ENCODE assay signal across 12 cellular contexts in the genomic region with DNA sequence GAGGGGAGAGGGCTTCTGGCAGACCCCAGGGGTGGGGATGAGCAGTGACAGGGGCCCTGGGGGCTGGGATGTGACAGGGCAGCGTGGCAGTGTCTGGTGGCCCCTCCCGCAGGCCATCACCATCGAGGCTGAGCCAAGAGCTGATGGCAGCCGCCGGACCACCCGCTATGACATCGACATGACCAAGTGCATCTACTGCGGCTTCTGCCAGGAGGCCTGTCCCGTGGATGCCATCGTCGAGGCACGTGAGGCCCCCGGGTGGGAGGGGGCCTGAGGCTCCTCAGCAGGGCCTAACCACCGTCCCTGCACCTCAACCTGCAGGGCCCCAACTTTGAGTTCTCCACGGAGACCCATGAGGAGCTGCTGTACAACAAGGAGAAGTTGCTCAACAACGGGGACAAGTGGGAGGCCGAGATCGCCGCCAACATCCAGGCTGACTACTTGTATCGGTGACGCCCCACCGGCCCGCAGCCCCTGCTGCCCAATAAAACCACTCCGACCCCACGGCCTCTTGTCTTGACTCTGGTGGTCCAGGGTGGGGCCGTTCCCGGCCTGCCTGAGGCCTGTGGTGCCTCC. TPM values are rescaled to one million over a fixed set of nuclear protein-coding genes. Genes with fewer than 3 reads are reported as not detected.
A peak's percentile ranks its signal among the peaks of the same experiment; 100 is the strongest.
DNase-seq lines count a peak whose midpoint lies in the region; ATAC-seq and TF ChIP-seq lines count a peak whose summit lies in the region.
"Had no signal": no experiment of that assay in that cellular context is flagged by ENCODE, and none has a peak within 500 bp of the region (broad histone marks: within the 10 kb centered on the region; RNA-seq: fewer than 3 reads in every experiment).

No MANE protein-coding gene starts in this region.

- no peak overlapping the region for H2BK120ac ChIP-seq in trophoblast cell (ENCODE audit: insufficient read depth, low read length, poor library complexity)

- POLR2A ChIA-PET in MCF 10A (lab: Yijun Ruan, JAX): interaction anchor here (0.6 kb wide), 2 partner anchors 110 to 235 kb away, joined by 3 read pairs; a partner anchor contains a TSS
- POLR2A ChIA-PET in naive thymus-derived CD4-positive, alpha-beta T cell (lab: Charles Lee): no interaction called here

- peaks cover 6% of the 10 kb centered on the region for H3K4me1 Mint-ChIP-seq in MCF 10A (ENCODE audit: insufficient read depth, unreplicated experiment)
- H3K4me1 Mint-ChIP-seq in central memory CD8-positive, alpha-beta T cell: peaks cover 38% of the 10 kb centered on the region
- H3K4me1 Mint-ChIP-seq in naive thymus-derived CD4-positive, alpha-beta T cell: peaks cover 15 to 35% (median 27%) of the 10 kb centered on the region in 7 donors

- no peak overlapping the region for H3K4me3 Mint-ChIP-seq in MCF 10A (ENCODE audit: unreplicated experiment)
- H3K4me3 Mint-ChIP-seq in central memory CD8-positive, alpha-beta T cell: peak overlapping the region; percentile 91
- H3K4me3 Mint-ChIP-seq in naive thymus-derived CD4-positive, alpha-beta T cell: peak overlapping the region in 1 of 10 donors; percentile 81

- no peaks in the 10 kb centered on the region for H3K9me3 Mint-ChIP-seq in MCF 10A (ENCODE audit: unreplicated experiment)
- H3K9me3 Mint-ChIP-seq in central memory CD8-positive, alpha-beta T cell: no peaks in the 10 kb centered on the region
- no peaks in the 10 kb centered on the region for H3K9me3 Mint-ChIP-seq in naive thymus-derived CD4-positive, alpha-beta T cell
- H3K9me3 Mint-ChIP-seq: activated T-cell treated with anti-CD3 and anti-CD28 coated beads, Interleukin-2, amount 50 U/mL, for 4 hours; neural crest cell had no signal

- H2AFZ ChIP-seq in trophoblast cell (ENCODE audit: insufficient read depth, low read length, poor library complexity): no peak overlapping the region

- no peak overlapping the region for H3K23ac ChIP-seq in trophoblast cell (ENCODE audit: low read length)

- H3K27ac ChIP-seq in breast epithelium (peak overlapping the region; percentile 88 to 92), upper lobe of right lung (peak overlapping the region; percentile 94), trophoblast cell (ENCODE audit: low read depth, low read length) (no peak overlapping the region)
- H3K27ac ChIP-seq in naive thymus-derived CD4-positive, alpha-beta T cell (ENCODE audit: low read depth, low read length): no peak overlapping the region
- H3K27ac ChIP-seq: C4-2B had no signal

- H3K4me1 ChIP-seq in breast epithelium (peaks cover 12 to 29% of the 10 kb centered on the region in 2 donors), upper lobe of right lung (peaks cover 62% of the 10 kb centered on the region), trophoblast cell (ENCODE audit: control insufficient read depth in 1 of 2, insufficient read depth in 2 of 2, low read length in 2 of 2) (peaks cover 18 to 21% of the 10 kb centered on the region in 2 experiments)
- peaks cover 17 to 30% of the 10 kb centered on the region in 2 donors for H3K4me1 ChIP-seq in naive thymus-derived CD4-positive, alpha-beta T cell (ENCODE audit: control insufficient read depth in 2 of 2, insufficient read depth in 2 of 2, low read length in 2 of 2)

- H3K79me1 ChIP-seq in trophoblast cell (ENCODE audit: low read length): peaks cover 17% of the 10 kb centered on the region

- no peak overlapping the region for H2BK12ac ChIP-seq in trophoblast cell (ENCODE audit: low read length)

- H3K27ac Mint-ChIP-seq in MCF 10A (ENCODE audit: low read depth, unreplicated experiment): no peak overlapping the region
- peak overlapping the region; percentile 97 for H3K27ac Mint-ChIP-seq in central memory CD8-positive, alpha-beta T cell (ENCODE audit: low read depth)
- H3K27ac Mint-ChIP-seq in naive thymus-derived CD4-positive, alpha-beta T cell: peak overlapping the region in 6 of 9 donors; percentile 51 to 87 (median 80)

- no peak for DNase-seq in breast epithelium (ENCODE audit: low spot score in 2 of 2)
- DNase-seq in MCF 10A (ENCODE audit: unreplicated experiment): no peak
- no peak for DNase-seq in central memory CD8-positive, alpha-beta T cell (ENCODE audit: low spot score in 2 of 2)
- no peak for DNase-seq in naive thymus-derived CD4-positive, alpha-beta T cell
- DNase-seq in upper lobe of right lung: peak; percentile 87
- no peak for DNase-seq in trophoblast cell
- DNase-seq: activated T-cell treated with anti-CD3 and anti-CD28 coated beads, Interleukin-2, amount 50 U/mL, for 4 hours; hippocampal formation had no signal

- H3K18ac ChIP-seq in trophoblast cell (ENCODE audit: low read length): no peak overlapping the region

- H3K4me3 ChIP-seq in breast epithelium: no peak overlapping the region
- no peak overlapping the region for H3K4me3 ChIP-seq in naive thymus-derived CD4-positive, alpha-beta T cell (ENCODE audit: low read length)
- no peak overlapping the region for H3K4me3 ChIP-seq in upper lobe of right lung
- H3K4me3 ChIP-seq in trophoblast cell (ENCODE audit: low read depth, low read length): no peak overlapping the region

- no TSS peak for BruUV-seq in MCF 10A (replicated peaks; lab: Mats Ljungman, UMichigan)

- peaks cover 16% of the 10 kb centered on the region for H3K36me3 Mint-ChIP-seq in MCF 10A (ENCODE audit: insufficient read depth, unreplicated experiment)
- peaks cover 8% of the 10 kb centered on the region for H3K36me3 Mint-ChIP-seq in central memory CD8-positive, alpha-beta T cell (ENCODE audit: insufficient read depth)
- peaks cover 0 to 13% (median 4%) of the 10 kb centered on the region in 5 donors for H3K36me3 Mint-ChIP-seq in naive thymus-derived CD4-positive, alpha-beta T cell

- H3K36me3 ChIP-seq in breast epithelium (no peaks in the 10 kb centered on the region), upper lobe of right lung (peaks cover 20% of the 10 kb centered on the region), trophoblast cell (ENCODE audit: control insufficient read depth in 1 of 2, insufficient read depth in 2 of 2, low read length in 2 of 2) (peaks cover 29 to 33% of the 10 kb centered on the region in 2 experiments)
- peaks cover 0 to 37% (median 0%) of the 10 kb centered on the region in 3 experiments for H3K36me3 ChIP-seq in naive thymus-derived CD4-positive, alpha-beta T cell (ENCODE audit: control insufficient read depth in 2 of 3, insufficient read depth in 3 of 3, low read length in 3 of 3)

- no peak overlapping the region for H3K4ac ChIP-seq in trophoblast cell (ENCODE audit: low read depth, low read length)

- intact Hi-C loops in breast epithelium (cut with DNase I; ENCODE audit: low total_unique reads) (no loop called here), MCF 10A (cut with micrococcal nuclease) (no loop called here), upper lobe of right lung (cut with DNase I) (no loop called here)
- intact Hi-C loops in naive thymus-derived CD4-positive, alpha-beta T cell (cut with micrococcal nuclease): loop anchor here in 1 of 2 donors (10.0 kb wide), 2 partner anchors 179 to 239 kb away; a partner anchor contains a TSS

- TF ChIP-seq POLR2A in breast epithelium (IDR thresholded peaks at IDR 0.05): no peak

- H3K9me3 ChIP-seq in breast epithelium (no peaks in the 10 kb centered on the region), upper lobe of right lung (no peaks in the 10 kb centered on the region), trophoblast cell (ENCODE audit: insufficient read depth, low read depth, low read length) (no peaks in the 10 kb centered on the region)
- H3K9me3 ChIP-seq in naive thymus-derived CD4-positive, alpha-beta T cell (ENCODE audit: control insufficient read depth in 2 of 3, low read length in 3 of 3): no peaks in the 10 kb centered on the region

- H4K8ac ChIP-seq in trophoblast cell (ENCODE audit: low read depth, low read length): no peak overlapping the region

- WGBS in trophoblast cell (ENCODE audit: extremely low coverage, insufficient coverage, insufficient read length): no CpG with 5 or more reads among the region's 27 CpGs

- H2BK5ac ChIP-seq in trophoblast cell (ENCODE audit: low read depth, low read length, poor library complexity): no peak overlapping the region

- no peak for TF ChIP-seq CTCF in breast epithelium (IDR thresholded peaks at IDR 0.05)
- TF ChIP-seq CTCF in MCF 10A (IDR thresholded peaks at IDR 0.05; ENCODE audit: unreplicated experiment): no peak
- no peak for TF ChIP-seq CTCF in upper lobe of right lung (IDR thresholded peaks at IDR 0.05)

- no peak for ATAC-seq in central memory CD8-positive, alpha-beta T cell (replicated peaks; ENCODE audit: extremely low read depth, poor library complexity, severe bottlenecking)
- ATAC-seq in naive thymus-derived CD4-positive, alpha-beta T cell: no peak
- ATAC-seq in upper lobe of right lung (peak; percentile 13), GM18909 (IDR thresholded peaks at IDR 0.05; ENCODE audit: poor library complexity, unreplicated experiment) (no peak), GM18867 (IDR thresholded peaks at IDR 0.05; ENCODE audit: unreplicated experiment) (no peak)
- ATAC-seq: activated T-cell treated with anti-CD3 and anti-CD28 coated beads, Interleukin-2, amount 50 U/mL, for 4 hours had no signal

- no peak overlapping the region for H2AK5ac ChIP-seq in trophoblast cell (ENCODE audit: low read length)

- H3K79me2 ChIP-seq in trophoblast cell (ENCODE audit: control insufficient read depth, insufficient read depth, low read length, poor library complexity): peaks cover 4% of the 10 kb centered on the region

- H4K91ac ChIP-seq in trophoblast cell (ENCODE audit: low read depth, low read length): no peak overlapping the region

- no peak overlapping the region for H3K14ac ChIP-seq in trophoblast cell (ENCODE audit: low read length)

- H3K27me3 ChIP-seq in breast epithelium (no peaks in the 10 kb centered on the region), upper lobe of right lung (no peaks in the 10 kb centered on the region), trophoblast cell (ENCODE audit: insufficient read depth, low read length) (no peaks in the 10 kb centered on the region)
- no peaks in the 10 kb centered on the region for H3K27me3 ChIP-seq in naive thymus-derived CD4-positive, alpha-beta T cell (ENCODE audit: control insufficient read depth in 2 of 2, insufficient read depth in 2 of 2, low read length in 2 of 2)

- no peak overlapping the region for H3K9ac ChIP-seq in trophoblast cell (ENCODE audit: low read length)

- H4K12ac ChIP-seq in trophoblast cell (ENCODE audit: low read depth, low read length): no peak overlapping the region

- no peaks in the 10 kb centered on the region for H3K27me3 Mint-ChIP-seq in MCF 10A (ENCODE audit: insufficient read depth, unreplicated experiment)
- H3K27me3 Mint-ChIP-seq in central memory CD8-positive, alpha-beta T cell: no peaks in the 10 kb centered on the region
- no peaks in the 10 kb centered on the region for H3K27me3 Mint-ChIP-seq in naive thymus-derived CD4-positive, alpha-beta T cell

- H3K4me2 ChIP-seq in trophoblast cell (ENCODE audit: low read length): no peak overlapping the region

- CTCF ChIA-PET in MCF 10A (lab: Yijun Ruan, JAX): no interaction called here
- CTCF ChIA-PET in naive thymus-derived CD4-positive, alpha-beta T cell (lab: Charles Lee): no interaction called here

RNA-seq across cellular contexts. Expression of a gene that starts 2.6 kb away (rescaled TPM):
- total RNA-seq in breast epithelium (100 to 1,000 TPM in 1 of 3 donors, 10 to 100 TPM in 2; 71.4 to 135 (median 90.3) TPM), MCF 10A (2022) (10.7 and 12.3 TPM in 2 replicates), upper lobe of right lung (216 TPM)
- 100 to 1,000 TPM; 164 to 381 (median 194) TPM for total RNA-seq in naive thymus-derived CD4-positive, alpha-beta T cell
- 10 to 100 TPM; 27.3 to 39.0 TPM for polyA plus RNA-seq in naive thymus-derived CD4-positive, alpha-beta T cell
- 43.6 and 47.2 TPM in 2 replicates for polyA plus RNA-seq in trophoblast cell (2013)

RNA-seq across cellular contexts. Expression of a gene that starts 5.7 kb away (rescaled TPM):
- total RNA-seq in breast epithelium: 100 to 1,000 TPM; 105 to 117 (median 117) TPM
- total RNA-seq in MCF 10A (2022): 211 and 229 TPM in 2 replicates
- total RNA-seq in naive thymus-derived CD4-positive, alpha-beta T cell: 100 to 1,000 TPM in 1 of 5 experiments, 10 to 100 TPM in 4; 67.1 to 126 (median 80.1) TPM
- 100 to 1,000 TPM; 172 to 197 TPM for polyA plus RNA-seq in naive thymus-derived CD4-positive, alpha-beta T cell
- 118 TPM for total RNA-seq in upper lobe of right lung
- polyA plus RNA-seq in trophoblast cell (2013): 81.4 and 85.8 TPM in 2 replicates

RNA-seq across cellular contexts. Expression of a gene that starts 26.1 kb away (rescaled TPM):
- total RNA-seq in breast epithelium (10 to 100 TPM in 2 of 3 donors, 1 to 10 TPM in 1; 9.8 to 26.4 (median 20.6) TPM), MCF 10A (2022) (37.2 and 50.1 TPM in 2 replicates), upper lobe of right lung (95.9 TPM)
- 10 to 100 TPM in 1 of 5 experiments, 1 to 10 TPM in 1, under 1 TPM in 2, not detected in 1; 0.57 to 29.5 (median 1.9) TPM for total RNA-seq in naive thymus-derived CD4-positive, alpha-beta T cell
- under 1 TPM in 1 of 2 donors, not detected in 1; 0.05 TPM for polyA plus RNA-seq in naive thymus-derived CD4-positive, alpha-beta T cell
- polyA plus RNA-seq in trophoblast cell (2013): 0.42 TPM in 2 replicates

RNA-seq across cellular contexts. Expression of a gene that starts 32.3 kb away (rescaled TPM):
- total RNA-seq in breast epithelium: 10 to 100 TPM; 40.3 to 63.7 (median 49.8) TPM
- 14.7 and 14.9 TPM in 2 replicates for total RNA-seq in MCF 10A (2022)
- total RNA-seq in naive thymus-derived CD4-positive, alpha-beta T cell: 10 to 100 TPM; 10.1 to 76.3 (median 21.1) TPM
- 10 to 100 TPM in 1 of 2 donors, 1 to 10 TPM in 1; 4.3 to 12.7 TPM for polyA plus RNA-seq in naive thymus-derived CD4-positive, alpha-beta T cell
- 79.5 TPM for total RNA-seq in upper lobe of right lung
- 6.6 and 7.0 TPM in 2 replicates for polyA plus RNA-seq in trophoblast cell (2013)

Comparison
In these comparisons a context has a peak if more than half of its experiments do, and no peak if none do; other contexts are left out.
1. H3K27ac ChIP-seq: peak in breast epithelium (2 of 2) and upper lobe of right lung (single experiment); none in naive thymus-derived CD4-positive, alpha-beta T cell (single experiment) and trophoblast cell (single experiment).